ENCODE assay signal across 8 cellular contexts in the genomic region with DNA sequence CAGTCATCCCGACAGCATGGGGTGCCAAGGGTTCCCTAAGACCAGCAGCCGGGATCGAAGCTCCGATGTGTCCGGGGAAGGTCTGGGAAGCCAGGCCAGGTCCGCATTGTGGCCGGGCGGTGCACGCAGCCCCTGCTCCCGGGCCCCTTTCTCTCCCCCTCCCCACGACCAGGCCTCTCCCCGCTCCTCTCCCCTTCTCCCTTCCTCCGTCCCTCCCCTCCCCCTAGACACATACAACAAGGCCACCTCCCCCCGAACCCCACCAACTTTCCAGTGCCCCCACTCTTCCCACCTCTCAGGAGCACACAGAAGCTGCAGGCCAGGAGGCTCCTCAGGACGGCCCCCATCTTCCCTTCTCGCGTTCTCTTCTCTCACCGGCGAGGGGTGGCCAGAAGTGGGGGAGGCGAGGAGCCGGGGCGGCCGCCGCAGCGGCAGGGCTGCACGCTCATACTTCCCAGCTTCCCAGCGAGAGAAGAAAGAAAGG. TPM values are rescaled to one million over a fixed set of nuclear protein-coding genes. Genes with fewer than 3 reads are reported as not detected.
DNase-seq lines count a peak whose midpoint lies in the region; ATAC-seq and TF ChIP-seq lines count a peak whose summit lies in the region.

No MANE protein-coding gene starts in this region.

- DNase-seq in Right ventricle myocardium inferior (ENCODE audit: missing footprints) (no peak), Right ventricle myocardium superior (no peak), WERI-Rb-1 (peak; percentile 27), glomerular visceral epithelial cell (ENCODE audit: extremely low spot score) (peak; percentile 9), pons (ENCODE audit: low spot score) (peak; percentile 42), NCI-H2107 (lab: John Stamatoyannopoulos, UW) (no peak)
- DNase-seq in stimulated activated CD4-positive, alpha-beta T cell treated with anti-CD3 and anti-CD28 coated beads, Interleukin-12 subunit alpha, Interleukin-12 subunit beta, amount 100 ng/mL, for 4 hours, result no peak

- ATAC-seq in Right ventricle myocardium inferior, result peak; percentile 11
- ATAC-seq in Right ventricle myocardium superior (ENCODE audit: poor library complexity), result no peak
- ATAC-seq in GM18870 (IDR thresholded peaks at IDR 0.05; ENCODE audit: unreplicated experiment), result no peak

- H3K27me3 ChIP-seq in WERI-Rb-1 (ENCODE audit: insufficient read depth, low read depth, severe bottlenecking), result no peaks in the 10 kb centered on the region

- peak overlapping the region; percentile 99 for H3K27ac ChIP-seq in WERI-Rb-1

- peak overlapping the region; percentile 91 for H3K4me3 ChIP-seq in WERI-Rb-1 (ENCODE audit: low read depth, low read length)

- no peaks in the 10 kb centered on the region for H3K36me3 ChIP-seq in WERI-Rb-1

- no peak for TF ChIP-seq CTCF in WERI-Rb-1 (IDR thresholded peaks at IDR 0.05; ENCODE audit: low read depth, low read length)

- intact Hi-C loops in Right ventricle myocardium inferior (cut with DNase I) (loop anchor here (5.0 to 10.0 kb wide), 3 partner anchors 61 to 182 kb away; no protein-coding TSS in a partner anchor), Right ventricle myocardium superior (cut with DNase I) (no loop called here)

- H3K9me3 ChIP-seq in WERI-Rb-1 (ENCODE audit: severe bottlenecking), result no peaks in the 10 kb centered on the region

RNA-seq across cellular contexts. Expression of gene LRP6, which starts 0.4 kb away (rescaled TPM):
- total RNA-seq in Right ventricle myocardium inferior (20.1 TPM), Right ventricle myocardium superior (22.8 TPM)

Comparison
In these comparisons a context has a peak if more than half of its experiments do, and no peak if none do; other contexts are left out.
1. DNase-seq: peak in WERI-Rb-1 (single experiment), glomerular visceral epithelial cell (single experiment) and pons (single experiment); none in Right ventricle myocardium inferior (single experiment), Right ventricle myocardium superior (single experiment), stimulated activated CD4-positive, alpha-beta T cell treated with anti-CD3 and anti-CD28 coated beads, Interleukin-12 subunit alpha, Interleukin-12 subunit beta, amount 100 ng/mL, for 4 hours (single experiment) and NCI-H2107 (single experiment).